8 cellular contexts compared by ENCODE assay signal in genomic region chr3:3125977-3126376, GRCh38. TPM values are rescaled to one million over a fixed set of nuclear protein-coding genes. Genes with fewer than 3 reads are reported as not detected.
A peak's percentile ranks its signal among the peaks of the same experiment; 100 is the strongest.
DNase-seq lines count a peak whose midpoint lies in the region; ATAC-seq and TF ChIP-seq lines count a peak whose summit lies in the region.

No MANE protein-coding gene starts in this region.

- TF ChIP-seq CTCF in Calu3 (IDR thresholded peaks at IDR 0.05; ENCODE audit: unreplicated experiment) (no peak), RWPE1 (conservative IDR thresholded peaks at IDR 0.05; ENCODE audit: low read depth) (no peak), epithelial cell of proximal tubule (conservative IDR thresholded peaks at IDR 0.05; ENCODE audit: low read depth, low read length) (no peak), parathyroid adenoma (IDR thresholded peaks at IDR 0.05) (no peak), GM13977 (IDR thresholded peaks at IDR 0.05; ENCODE audit: extremely low read depth, insufficient read depth, missing control alignments) (no peak)

- no peaks in the 10 kb centered on the region for H3K36me3 ChIP-seq in parathyroid adenoma (ENCODE audit: control insufficient read depth, insufficient read depth, low read length)

- H3K27me3 ChIP-seq in parathyroid adenoma (ENCODE audit: control insufficient read depth, insufficient read depth, low read length) = no peaks in the 10 kb centered on the region

- peak overlapping the region; percentile 98 for H3K4me2 ChIP-seq in parathyroid adenoma (ENCODE audit: low read length)

- peak overlapping the region; percentile 98 for H3K27ac Mint-ChIP-seq in Calu3 (ENCODE audit: unreplicated experiment)

- peaks cover 3% of the 10 kb centered on the region for H3K79me2 ChIP-seq in parathyroid adenoma

- DNase-seq in Calu3 (no peak), RWPE1 (ENCODE audit: low spot score) (no peak), epithelial cell of proximal tubule (ENCODE audit: low read depth) (no peak), KG1 (lab: John Stamatoyannopoulos, UW) (no peak), GM03348 (ENCODE audit: low spot score) (no peak), GM13977 (ENCODE audit: low spot score) (no peak)

- peak overlapping the region; percentile 97 for H2AFZ ChIP-seq in parathyroid adenoma

- no peak overlapping the region for H3K9ac ChIP-seq in parathyroid adenoma

- no peaks in the 10 kb centered on the region for H3K9me3 Mint-ChIP-seq in Calu3 (ENCODE audit: low read depth, unreplicated experiment)

- CTCF ChIA-PET in Calu3 (lab: Charles Lee) (no interaction called here), RWPE1 (lab: Yijun Ruan, JAX) (no interaction called here)

- TSS peak; percentile 91 for BruUV-seq in Calu3 (replicated peaks; lab: Mats Ljungman, UMichigan)

- no peaks in the 10 kb centered on the region for H3K27me3 Mint-ChIP-seq in Calu3 (ENCODE audit: unreplicated experiment)

- H3K4me3 Mint-ChIP-seq in Calu3 (ENCODE audit: low read depth, unreplicated experiment) = peak overlapping the region; percentile 95

- intact Hi-C loops in Calu3 (cut with micrococcal nuclease; ENCODE audit: unreplicated experiment) = loop anchor here (10.0 kb wide), 1 partner anchor 91 kb away; no protein-coding TSS in a partner anchor

- H3K36me3 Mint-ChIP-seq in Calu3 (ENCODE audit: insufficient read depth, unreplicated experiment) = peaks cover 47% of the 10 kb centered on the region

- no peak for ATAC-seq in HG03095 (IDR thresholded peaks at IDR 0.05; ENCODE audit: unreplicated experiment)

- POLR2A ChIA-PET in RWPE1 (lab: Yijun Ruan, JAX; ENCODE audit: low non-redundant PET) = no interaction called here

- H3K4me1 Mint-ChIP-seq in Calu3 (ENCODE audit: low read depth, unreplicated experiment) = no peaks in the 10 kb centered on the region

- in situ Hi-C loops in GM13977 (cut with MboI; ENCODE audit: low pct_unique_long_range_greater_than_20kb, low sequenced_read_pairs, unreplicated experiment) = no loop called here

- peak overlapping the region; percentile 77 for H3K27ac ChIP-seq in RWPE1
- H3K27ac ChIP-seq in parathyroid adenoma = peak overlapping the region; percentile 89

- H3K4me1 ChIP-seq in parathyroid adenoma = no peaks in the 10 kb centered on the region

- no peaks in the 10 kb centered on the region for H3K9me3 ChIP-seq in parathyroid adenoma (ENCODE audit: control insufficient read depth, low read length)

- H3K4me3 ChIP-seq in epithelial cell of proximal tubule (ENCODE audit: low read depth, low read length) = peak overlapping the region; percentile 94
- peak overlapping the region; percentile 98 for H3K4me3 ChIP-seq in parathyroid adenoma (ENCODE audit: low read depth, low read length)

RNA-seq across cellular contexts. Expression of gene TRNT1, which starts 0.8 kb away (rescaled TPM):
- 35.1 and 35.6 TPM in 2 replicates for total RNA-seq in Calu3 (2022)
- total RNA-seq in epithelial cell of proximal tubule = 16.9 and 21.2 TPM in 2 replicates

RNA-seq across cellular contexts. Expression of gene IL5RA, which starts 15.8 kb away (rescaled TPM):
- not detected in 2 replicates for total RNA-seq in Calu3 (2022)
- total RNA-seq in epithelial cell of proximal tubule = not detected in 2 replicates

RNA-seq across cellular contexts. Expression of gene CRBN, which starts 53.5 kb away (rescaled TPM):
- total RNA-seq in Calu3 (2022) = 24.8 and 31.6 TPM in 2 replicates
- 18.7 and 25.8 TPM in 2 replicates for total RNA-seq in epithelial cell of proximal tubule
